In genomic region chr17:39711071-39711470, GRCh38 we compare ENCODE assay signal across 21 cellular contexts. TPM values are rescaled to one million over a fixed set of nuclear protein-coding genes. Genes with fewer than 3 reads are reported as not detected.
DNase-seq lines count a peak whose midpoint lies in the region; ATAC-seq, FAIRE-seq and TF ChIP-seq lines count a peak whose summit lies in the region.
"Not testable (repeated sequence)": the region's sequence is repeated elsewhere in the genome, so short reads cannot be mapped to it uniquely, and the experiment has no call there.
"Had no signal": no experiment of that assay in that cellular context is flagged by ENCODE, and none has a peak within 500 bp of the region (broad histone marks: within the 10 kb centered on the region; RNA-seq: fewer than 3 reads in every experiment).

No MANE protein-coding gene starts in this region.

- not testable (repeated sequence) for H4K20me1 ChIP-seq in BLaER1; BLaER1 treated with 17β-estradiol and CSF1 and Interleukin-3, amounts not matched to agents 10 nM and 100 nM

- not testable (repeated sequence) for H3K27me3 ChIP-seq in BLaER1, thyroid gland
- H3K27me3 ChIP-seq in BLaER1 treated with 17β-estradiol and CSF1 and Interleukin-3, amounts not matched to agents 10 nM and 100 nM, result peaks cover 0 to 15% (median 0%) of the 10 kb centered on the region in 11 experiments; a peak in 2 of 22 replicates

- not testable (repeated sequence) for TF ChIP-seq POLR2A in thyroid gland (IDR thresholded peaks at IDR 0.05)

- not testable (repeated sequence) for H3K36me3 ChIP-seq in BLaER1; BLaER1 treated with 17β-estradiol and CSF1 and Interleukin-3, amounts not matched to agents 10 nM and 100 nM
- H3K36me3 ChIP-seq in kidney (ENCODE audit: control insufficient read depth in 1 of 2, insufficient read depth in 2 of 2, low read length in 2 of 2), result peaks cover 44 to 71% of the 10 kb centered on the region in 2 donors
- peaks cover 37 to 44% of the 10 kb centered on the region in 2 donors for H3K36me3 ChIP-seq in thyroid gland

- H3K9ac ChIP-seq in BLaER1; BLaER1 treated with 17β-estradiol and CSF1 and Interleukin-3, amounts not matched to agents 10 nM and 100 nM; kidney (ENCODE audit: low read length in 2 of 2): not testable (repeated sequence)

- H3K4me1 ChIP-seq in BLaER1 (peaks cover 74% of the 10 kb centered on the region), kidney (ENCODE audit: control insufficient read depth in 1 of 2, insufficient read depth in 1 of 2, low read depth in 1 of 2, low read length in 2 of 2) (peaks cover under 1 to 17% of the 10 kb centered on the region in 2 donors), thyroid gland (peaks cover 19 to 25% of the 10 kb centered on the region in 2 donors)
- H3K4me1 ChIP-seq in BLaER1 treated with 17β-estradiol and CSF1 and Interleukin-3, amounts not matched to agents 10 nM and 100 nM, result peaks cover 26 to 75% (median 69%) of the 10 kb centered on the region in 10 experiments

- H3K9me3 ChIP-seq in BLaER1; BLaER1 treated with 17β-estradiol and CSF1 and Interleukin-3, amounts not matched to agents 10 nM and 100 nM (replicated peaks in 1 of 11); kidney (ENCODE audit: control insufficient read depth in 1 of 2, low read length in 2 of 2); thyroid gland: not testable (repeated sequence)

- not testable (repeated sequence) for H3K27ac ChIP-seq in BLaER1; BLaER1 treated with 17β-estradiol and CSF1 and Interleukin-3, amounts not matched to agents 10 nM and 100 nM; kidney (ENCODE audit: low read depth in 2 of 2, low read length in 2 of 2)
- peak overlapping the region; percentile 64 to 78 (median 71) for H3K27ac ChIP-seq in thyroid gland

- not testable (repeated sequence) for TF ChIP-seq CTCF in kidney (IDR thresholded peaks at IDR 0.05; ENCODE audit: borderline replicate concordance, extremely low read depth, insufficient read depth); natural killer cell (IDR thresholded peaks at IDR 0.05); nephron progenitor cell (IDR thresholded peaks at IDR 0.05); thyroid gland (IDR thresholded peaks at IDR 0.05)

- not testable (repeated sequence) for H3K36me3 Mint-ChIP-seq in immature natural killer cell, natural killer cell
- H3K36me3 Mint-ChIP-seq in nephron progenitor cell (ENCODE audit: low read depth), result peaks cover 17% of the 10 kb centered on the region

- peak overlapping the region; percentile 92 for H3K4me2 ChIP-seq in BLaER1
- H3K4me2 ChIP-seq in BLaER1 treated with 17β-estradiol and CSF1 and Interleukin-3, amounts not matched to agents 10 nM and 100 nM, result peak overlapping the region in 8 of 11 experiments; percentile 76 to 95 (median 88); a peak in 15 of 22 replicates

- H3K27me3 Mint-ChIP-seq in immature natural killer cell (ENCODE audit: low read depth in 3 of 3); natural killer cell (ENCODE audit: low read depth in 2 of 2); nephron progenitor cell (ENCODE audit: low read depth, poor library complexity): not testable (repeated sequence)

- not testable (repeated sequence) for ATAC-seq in natural killer cell

- not testable (repeated sequence) for DNase-seq in immature natural killer cell, natural killer cell, nephron progenitor cell
- DNase-seq in kidney (peak; percentile 18), thyroid gland (peak; percentile 61 to 73)

- WGBS in thyroid gland, 2 donors, result 63% methylated on average over 11 of the region's 11 CpGs

- not testable (repeated sequence) for H3K4me3 ChIP-seq in BLaER1; BLaER1 treated with 17β-estradiol and CSF1 and Interleukin-3, amounts not matched to agents 10 nM and 100 nM; kidney (ENCODE audit: low read length in 2 of 2); thyroid gland (replicated peaks in 1 of 3)

- H3K4me1 Mint-ChIP-seq in immature natural killer cell (peaks cover 63 to 67% of the 10 kb centered on the region in 2 donors), natural killer cell (peaks cover 57 to 66% of the 10 kb centered on the region in 2 donors)
- not testable (repeated sequence) for H3K4me1 Mint-ChIP-seq in nephron progenitor cell

- not testable (repeated sequence) for H3K9me3 Mint-ChIP-seq in immature natural killer cell, natural killer cell, nephron progenitor cell

- intact Hi-C loops in kidney (cut with DNase I); natural killer cell (cut with micrococcal nuclease); thyroid gland (cut with DNase I): not testable (repeated sequence)

- H3K4me3 Mint-ChIP-seq in immature natural killer cell, result peak overlapping the region; percentile 32 to 94 (median 86)
- peak overlapping the region; percentile 85 for H3K4me3 Mint-ChIP-seq in natural killer cell
- H3K4me3 Mint-ChIP-seq in nephron progenitor cell, result not testable (repeated sequence)

- not testable (repeated sequence) for FAIRE-seq in kidney (lab: Jason Lieb, UNC)

- H3K27ac Mint-ChIP-seq in immature natural killer cell (peak overlapping the region; percentile 93 to 99 (median 96)), natural killer cell (peak overlapping the region; percentile 86 to 90), nephron progenitor cell (peak overlapping the region; percentile 36)

RNA-seq across cellular contexts. Expression of gene ERBB2, which starts 11.2 kb away (rescaled TPM):
- polyA plus RNA-seq in immature natural killer cell (10 to 100 TPM; 14.5 to 49.2 (median 25.2) TPM), kidney (ENCODE audit: insufficient read depth, low read depth, low replicate concordance) (76.5 TPM)
- total RNA-seq in kidney (186 TPM), natural killer cell (100 to 1,000 TPM in 1 of 3 donors, 10 to 100 TPM in 2; 77.6 to 115 (median 82.1) TPM), thyroid gland (100 to 1,000 TPM in 3 of 4 donors, 10 to 100 TPM in 1; 74.3 to 170 (median 139) TPM)

RNA-seq across cellular contexts. Expression of gene MIEN1, which starts 19.3 kb away (rescaled TPM):
- polyA plus RNA-seq in immature natural killer cell (100 to 1,000 TPM; 181 to 197 (median 181) TPM), kidney (ENCODE audit: insufficient read depth, low read depth, low replicate concordance) (186 TPM)
- total RNA-seq in kidney (51.6 TPM), natural killer cell (10 to 100 TPM; 48.8 to 55.2 (median 51.6) TPM), thyroid gland (100 to 1,000 TPM in 1 of 4 donors, 10 to 100 TPM in 3; 39.8 to 134 (median 70.3) TPM)

RNA-seq across cellular contexts. Expression of gene PGAP3, which starts 23.2 kb away (rescaled TPM):
- polyA plus RNA-seq in immature natural killer cell (10 to 100 TPM; 24.0 to 47.1 (median 37.8) TPM), kidney (ENCODE audit: insufficient read depth, low read depth, low replicate concordance) (33.8 TPM)
- total RNA-seq in kidney (48.5 TPM), natural killer cell (10 to 100 TPM; 45.8 to 57.8 (median 52.4) TPM), thyroid gland (10 to 100 TPM; 55.6 to 88.1 (median 72.7) TPM)

RNA-seq across cellular contexts. Expression of gene GRB7, which starts 26.7 kb away (rescaled TPM):
- polyA plus RNA-seq in immature natural killer cell (not detected), kidney (ENCODE audit: insufficient read depth, low read depth, low replicate concordance) (20.9 TPM)
- total RNA-seq in kidney (72.5 TPM), natural killer cell (under 1 TPM in 1 of 3 donors, not detected in 2; 0.27 TPM), thyroid gland (10 to 100 TPM in 1 of 4 donors, 1 to 10 TPM in 3; 7.1 to 14.0 (median 8.7) TPM)
- total RNA-seq: CD4-positive, alpha-beta memory T cell; CD4-positive, alpha-beta T cell; CD4-positive, CD25-positive, alpha-beta regulatory T cell; CD8-positive, alpha-beta memory T cell; CD8-positive, alpha-beta T cell had no signal
- polyA plus RNA-seq: CD14-positive monocyte; CD4-positive, alpha-beta memory T cell; CD4-positive, CD25-positive, alpha-beta regulatory T cell; CD8-positive, alpha-beta memory T cell had no signal

RNA-seq across cellular contexts. Expression of gene PNMT, which starts 42.8 kb away (rescaled TPM):
- polyA plus RNA-seq in immature natural killer cell (1 to 10 TPM in 2 of 3 donors, not detected in 1; 1.4 to 1.6 TPM), kidney (ENCODE audit: insufficient read depth, low read depth, low replicate concordance) (2.0 TPM)
- total RNA-seq in kidney (8.2 TPM), natural killer cell (1 to 10 TPM; 1.2 to 2.5 (median 2.2) TPM), thyroid gland (1 to 10 TPM in 3 of 4 donors, not detected in 1; 1.1 to 3.3 (median 1.2) TPM)
- total RNA-seq: A172; A673; Caco-2; CD8-positive, alpha-beta memory T cell; Daoy; G401 had no signal
- polyA plus RNA-seq: A549; AG04450; BJ; CD14-positive monocyte; CD4-positive, alpha-beta memory T cell; CD4-positive, CD25-positive, alpha-beta regulatory T cell had no signal

Comparison
In these comparisons a context has a peak if more than half of its experiments do, and no peak if none do; other contexts are left out.
1. H3K27ac Mint-ChIP-seq: peak in every context shown above with its lines; median percentile 96 in immature natural killer cell; 88 in natural killer cell; 36 in nephron progenitor cell.